Comparison of ENCODE assay signal across 33 cellular contexts in the genomic region with DNA sequence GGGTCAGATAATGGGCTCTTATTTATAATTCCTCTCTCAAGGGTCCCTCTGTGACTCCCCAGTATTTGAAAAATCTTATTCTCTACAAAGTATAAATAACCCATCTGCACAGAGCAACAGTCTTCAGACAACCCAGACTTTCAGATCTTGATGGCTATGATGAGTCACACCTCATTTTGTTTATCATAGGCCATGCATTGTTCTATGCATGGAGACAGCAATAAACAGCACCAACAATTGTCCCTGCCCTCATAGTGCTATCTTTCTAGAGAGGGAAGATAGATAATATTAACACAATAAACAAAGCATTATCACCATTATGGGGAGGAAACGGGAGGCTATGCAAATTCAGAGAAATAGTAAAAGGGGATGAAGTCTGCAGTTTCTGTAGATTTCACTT. TPM values are rescaled to one million over a fixed set of nuclear protein-coding genes. Genes with fewer than 3 reads are reported as not detected.
A peak's percentile ranks its signal among the peaks of the same experiment; 100 is the strongest.
DNase-seq lines count a peak whose midpoint lies in the region; ATAC-seq and TF ChIP-seq lines count a peak whose summit lies in the region.
"Had no signal": no experiment of that assay in that cellular context is flagged by ENCODE, and none has a peak within 500 bp of the region (broad histone marks: within the 10 kb centered on the region; RNA-seq: fewer than 3 reads in every experiment).

No MANE protein-coding gene starts in this region.

- H3K4me1 Mint-ChIP-seq in GM23338 (peaks cover 42% of the 10 kb centered on the region), HFFc6 (ENCODE audit: low read depth) (no peaks in the 10 kb centered on the region)
- H3K4me1 Mint-ChIP-seq in activated CD4-positive, alpha-beta memory T cell treated with anti-CD3 and anti-CD28 coated beads, Interleukin-2, amount 10 ng/mL, durations not matched to agents 7 days and 5 days, result no peaks in the 10 kb centered on the region
- H3K4me1 Mint-ChIP-seq: central memory CD8-positive, alpha-beta T cell had no signal

- H3K27me3 Mint-ChIP-seq in GM23338 (ENCODE audit: insufficient read depth, low read depth, poor library complexity) (peaks cover 2% of the 10 kb centered on the region), HFFc6 (ENCODE audit: insufficient read depth) (no peaks in the 10 kb centered on the region)
- H3K27me3 Mint-ChIP-seq in activated CD4-positive, alpha-beta memory T cell treated with anti-CD3 and anti-CD28 coated beads, Interleukin-2, amount 10 ng/mL, durations not matched to agents 7 days and 5 days, result no peaks in the 10 kb centered on the region
- H3K27me3 Mint-ChIP-seq: activated CD4-positive, alpha-beta memory T cell treated with anti-CD3 and anti-CD28 coated beads for 36 hours; central memory CD8-positive, alpha-beta T cell; dendritic cell treated with granulocyte-macrophage colony-stimulating factor and Interleukin-4, amounts not matched to agents 40 ng/mL and 50 ng/mL, for 4 days; memory B cell; stimulated activated naive B cell treated with anti-CD40 and anti-IgM and Interleukin-4, amounts not matched to agents 10 μg/mL and 1 μg/mL and 100 μg/mL, for 72 hours; type B pancreatic cell had no signal

- H3K36me3 ChIP-seq in GM23338 (ENCODE audit: insufficient read depth), result no peaks in the 10 kb centered on the region
- H3K36me3 ChIP-seq: BLaER1, left lung, ovary had no signal

- CTCF ChIA-PET in activated CD4-positive, alpha-beta memory T cell treated with anti-CD3 and anti-CD28 coated beads, Interleukin-2, amount 10 ng/mL, durations not matched to agents 7 days and 5 days (lab: Charles Lee), result no interaction called here

- H3K36me3 Mint-ChIP-seq in GM23338 (ENCODE audit: low read depth), result peaks cover 4% of the 10 kb centered on the region; the same call in 1 of the 3 replicates
- H3K36me3 Mint-ChIP-seq in activated CD4-positive, alpha-beta memory T cell treated with anti-CD3 and anti-CD28 coated beads, Interleukin-2, amount 10 ng/mL, durations not matched to agents 7 days and 5 days (ENCODE audit: low read depth), result no peaks in the 10 kb centered on the region
- no peaks in the 10 kb centered on the region for H3K36me3 Mint-ChIP-seq in HFFc6 (ENCODE audit: low read depth)
- H3K36me3 Mint-ChIP-seq: memory B cell; stimulated activated naive B cell treated with anti-CD40 and anti-IgM and Interleukin-4, amounts not matched to agents 10 μg/mL and 1 μg/mL and 100 μg/mL, for 72 hours; type B pancreatic cell had no signal

- H3K4me3 ChIP-seq in GM23338, result no peak overlapping the region
- H3K4me3 ChIP-seq: BLaER1, GM23248, left lung, ovary, skin epidermis had no signal

- TF ChIP-seq CTCF in GM23338 (conservative IDR thresholded peaks at IDR 0.05; ENCODE audit: low read depth in 2 of 2) (no peak), foreskin keratinocyte (conservative IDR thresholded peaks at IDR 0.05) (no peak), HFFc6 (IDR thresholded peaks at IDR 0.05) (no peak)

- no peaks in the 10 kb centered on the region for H3K9me2 ChIP-seq in GM23338 (ENCODE audit: insufficient read depth)

- no peaks in the 10 kb centered on the region for H3K27me3 ChIP-seq in GM23338 (ENCODE audit: insufficient read depth)
- H3K27me3 ChIP-seq in foreskin keratinocyte, result no peaks in the 10 kb centered on the region
- H3K27me3 ChIP-seq: BLaER1, left lung, ovary had no signal

- H3K27ac ChIP-seq in GM23338 (ENCODE audit: low read depth) (no peak overlapping the region), foreskin keratinocyte (no peak overlapping the region)
- H3K27ac ChIP-seq: BLaER1, GM23248, left lung, ovary, skin epidermis had no signal

- POLR2A ChIA-PET in activated CD4-positive, alpha-beta memory T cell treated with anti-CD3 and anti-CD28 coated beads, Interleukin-2, amount 10 ng/mL, durations not matched to agents 7 days and 5 days (lab: Charles Lee), result no interaction called here

- H4K20me1 ChIP-seq in GM23338 (replicated peaks; ENCODE audit: insufficient read depth), result no peaks in the 10 kb centered on the region
- H4K20me1 ChIP-seq: BLaER1 had no signal

- DNase-seq in GM23338 (ENCODE audit: low spot score) (no peak), foreskin keratinocyte (no peak), HFFc6 (no peak), SW 1271 (lab: John Stamatoyannopoulos, UW) (no peak)
- no peak for DNase-seq in activated CD4-positive, alpha-beta memory T cell treated with anti-CD3 and anti-CD28 coated beads, Interleukin-2, amount 10 ng/mL, durations not matched to agents 7 days and 5 days
- DNase-seq: activated CD4-positive, alpha-beta memory T cell treated with anti-CD3 and anti-CD28 coated beads for 36 hours; activated CD4-positive, alpha-beta T cell treated with anti-CD3 and anti-CD28 coated beads for 1 hour; activated CD8-positive, alpha-beta memory T cell treated with anti-CD3 and anti-CD28 coated beads, Interleukin-2, amount 50 U/mL, for 48 hours; activated naive CD4-positive, alpha-beta T cell treated with Interleukin-2 at 50 U/mL for 16 hours; GM23248; head of caudate nucleus; KG1; left lung; MM.1S; NCI-H1105 treated with DMSO at 0.1 percent for 48 hours; NCI-H2029 treated with DMSO at 0.1 percent for 48 hours; NCI-H2227 treated with DMSO at 0.1 percent for 48 hours; NCI-H526 treated with DMSO at 0.1 percent for 48 hours; ovary; SHP77; stimulated activated naive B cell treated with anti-CD40 and anti-IgM and Interleukin-4, amounts not matched to agents 10 μg/mL and 1 μg/mL and 100 μg/mL, for 72 hours had no signal

- H3K27ac Mint-ChIP-seq in GM23338 (no peak overlapping the region), HFFc6 (no peak overlapping the region)
- no peak overlapping the region for H3K27ac Mint-ChIP-seq in activated CD4-positive, alpha-beta memory T cell treated with anti-CD3 and anti-CD28 coated beads, Interleukin-2, amount 10 ng/mL, durations not matched to agents 7 days and 5 days
- H3K27ac Mint-ChIP-seq: activated CD4-positive, alpha-beta memory T cell treated with anti-CD3 and anti-CD28 coated beads for 36 hours; activated T-helper 1 cell treated with anti-CD3 and anti-CD28 coated beads, Interleukin-12 subunit alpha, Interleukin-12 subunit beta, Interleukin-2, Interleukin-4 antibody, amounts not matched to agents 30 ng/mL and 10 ng/mL and 1 ng/mL, durations not matched to agents 14 hours and 24 hours and 36 hours; dendritic cell treated with granulocyte-macrophage colony-stimulating factor and Interleukin-4, amounts not matched to agents 40 ng/mL and 50 ng/mL, for 4 days; memory B cell; stimulated activated naive B cell treated with anti-CD40 and anti-IgM and Interleukin-4, amounts not matched to agents 10 μg/mL and 1 μg/mL and 100 μg/mL, for 72 hours; type B pancreatic cell had no signal

- peak; percentile 21 for ATAC-seq in GM19043 (IDR thresholded peaks at IDR 0.05; ENCODE audit: low read depth, unreplicated experiment)
- no peak for ATAC-seq in GM23338
- ATAC-seq in HG03442 (IDR thresholded peaks at IDR 0.05; ENCODE audit: unreplicated experiment), result peak; percentile 30
- ATAC-seq in foreskin keratinocyte, result peak; percentile 58
- ATAC-seq: esophagus mucosa; left lung; Panc1; stimulated activated naive B cell treated with anti-CD40 and anti-IgM and Interleukin-4, amounts not matched to agents 10 μg/mL and 1 μg/mL and 100 μg/mL, for 72 hours had no signal

- peak overlapping the region; percentile 45 for H3K4me2 ChIP-seq in GM23338
- H3K4me2 ChIP-seq: BLaER1 had no signal

- H3K4me1 ChIP-seq in GM23338 (ENCODE audit: insufficient read depth) (peaks cover 32% of the 10 kb centered on the region), foreskin keratinocyte (no peaks in the 10 kb centered on the region)
- H3K4me1 ChIP-seq: left lung had no signal

- H3F3A ChIP-seq in GM23338 (replicated peaks; ENCODE audit: low read depth), result no peaks in the 10 kb centered on the region

- H3K9me3 Mint-ChIP-seq in GM23338, result no peaks in the 10 kb centered on the region
- H3K9me3 Mint-ChIP-seq in activated CD4-positive, alpha-beta memory T cell treated with anti-CD3 and anti-CD28 coated beads, Interleukin-2, amount 10 ng/mL, durations not matched to agents 7 days and 5 days, result no peaks in the 10 kb centered on the region
- no peaks in the 10 kb centered on the region for H3K9me3 Mint-ChIP-seq in HFFc6
- H3K9me3 Mint-ChIP-seq: activated CD4-positive, alpha-beta memory T cell treated with anti-CD3 and anti-CD28 coated beads for 36 hours; activated T-helper 1 cell treated with anti-CD3 and anti-CD28 coated beads, Interleukin-12 subunit alpha, Interleukin-12 subunit beta, Interleukin-2, Interleukin-4 antibody, amounts not matched to agents 30 ng/mL and 10 ng/mL and 1 ng/mL, durations not matched to agents 14 hours and 24 hours and 36 hours; central memory CD8-positive, alpha-beta T cell; dendritic cell treated with granulocyte-macrophage colony-stimulating factor and Interleukin-4, amounts not matched to agents 40 ng/mL and 50 ng/mL, for 4 days; memory B cell; neural crest cell; stimulated activated naive B cell treated with anti-CD40 and anti-IgM and Interleukin-4, amounts not matched to agents 10 μg/mL and 1 μg/mL and 100 μg/mL, for 72 hours; type B pancreatic cell had no signal

- H3K79me2 ChIP-seq in GM23338 (replicated peaks; ENCODE audit: insufficient read depth), result no peaks in the 10 kb centered on the region

- no peak overlapping the region for H2AFZ ChIP-seq in GM23338
- H2AFZ ChIP-seq: GM23248 had no signal

- H3K4me3 Mint-ChIP-seq in GM23338, result no peak overlapping the region
- no peak overlapping the region for H3K4me3 Mint-ChIP-seq in activated CD4-positive, alpha-beta memory T cell treated with anti-CD3 and anti-CD28 coated beads, Interleukin-2, amount 10 ng/mL, durations not matched to agents 7 days and 5 days
- H3K4me3 Mint-ChIP-seq in HFFc6, result no peak overlapping the region
- H3K4me3 Mint-ChIP-seq: activated CD4-positive, alpha-beta memory T cell treated with anti-CD3 and anti-CD28 coated beads for 36 hours; activated T-helper 1 cell treated with anti-CD3 and anti-CD28 coated beads, Interleukin-12 subunit alpha, Interleukin-12 subunit beta, Interleukin-2, Interleukin-4 antibody, amounts not matched to agents 30 ng/mL and 10 ng/mL and 1 ng/mL, durations not matched to agents 14 hours and 24 hours and 36 hours; central memory CD8-positive, alpha-beta T cell; dendritic cell treated with granulocyte-macrophage colony-stimulating factor and Interleukin-4, amounts not matched to agents 40 ng/mL and 50 ng/mL, for 4 days; memory B cell; neural crest cell; stimulated activated naive B cell treated with anti-CD40 and anti-IgM and Interleukin-4, amounts not matched to agents 10 μg/mL and 1 μg/mL and 100 μg/mL, for 72 hours; type B pancreatic cell had no signal

TF ChIP-seq in GM23338, 12 proteins besides CTCF, POLR2A, EP300 and RAD21:
- TF ChIP-seq STAT1 (IDR thresholded peaks at IDR 0.05; ENCODE audit: unreplicated experiment), result no peak
- TF ChIP-seq ZNF114 (CRISPR knock-in tag; IDR thresholded peaks at IDR 0.05), result no peak

RNA-seq across cellular contexts. Expression of a gene that starts 13.4 kb away (rescaled TPM):
- 3.0 and 9.1 TPM in 2 replicates for total RNA-seq in GM23338 (2014; rRNA removed; shearing (Covaris generic))
- polyA plus RNA-seq in GM23338 (2016; fragmentation: Nextera tagmentation; extraction: Ambion mirVana), result 6.9 and 8.3 TPM in 2 replicates
- 3.6 and 3.7 TPM in 2 replicates for total RNA-seq in foreskin keratinocyte
- 0.95 and 1.8 TPM in 2 replicates for polyA plus RNA-seq in foreskin keratinocyte
- 1 to 10 TPM; 9.6 to 9.7 TPM for total RNA-seq in activated CD4-positive, alpha-beta memory T cell treated with anti-CD3 and anti-CD28 coated beads, Interleukin-2, amount 10 ng/mL, durations not matched to agents 7 days and 5 days
- under 1 TPM in 2 of 6 experiments, not detected in 4; 0.33 to 0.38 TPM for total RNA-seq in HFFc6 (2021; fragmentation: NEBNext Ultra II Directional; extraction: Animal tissue kit (Norgen Biotek cat#: 25700))
